In the genomic region with DNA sequence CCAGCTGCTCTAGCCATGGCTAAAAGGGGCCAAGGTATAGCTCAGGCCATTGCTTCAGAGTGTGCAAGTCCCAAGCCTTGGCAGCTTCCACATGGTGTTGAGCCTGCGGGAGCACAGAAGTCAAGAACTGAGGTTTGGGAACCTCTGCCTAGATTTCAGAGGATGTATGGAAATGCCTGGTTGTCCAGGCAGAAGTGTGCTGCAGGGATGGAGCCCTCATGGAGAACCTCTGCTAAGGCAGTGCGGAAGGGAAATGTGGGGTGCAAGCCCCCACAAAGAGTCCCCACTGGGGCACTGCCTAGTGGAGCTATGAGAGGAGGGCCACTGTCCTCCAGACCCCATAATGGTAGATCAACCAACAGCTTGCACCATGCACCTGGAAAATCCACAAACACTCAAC, we compare ENCODE assay signal across 2 cellular contexts. TPM values are rescaled to one million over a fixed set of nuclear protein-coding genes. Genes with fewer than 3 reads are reported as not detected.
"Had no signal": no experiment of that assay in that cellular context is flagged by ENCODE, and none has a peak within 500 bp of the region (broad histone marks: within the 10 kb centered on the region; RNA-seq: fewer than 3 reads in every experiment).

No MANE protein-coding gene starts in this region.

RNA-seq across cellular contexts. Expression of a gene that starts 45.9 kb away (rescaled TPM):
- total RNA-seq: GM23248, H7 had no signal
- polyA plus RNA-seq: GM23248 had no signal
